8 cellular contexts compared by ENCODE assay signal in genomic region chr2:223835701-223836532, GRCh38. TPM values are rescaled to one million over a fixed set of nuclear protein-coding genes. Genes with fewer than 3 reads are reported as not detected.
DNase-seq lines count a peak whose midpoint lies in the region; ATAC-seq and TF ChIP-seq lines count a peak whose summit lies in the region.

No MANE protein-coding gene starts in this region.

- ATAC-seq in GM19452 (IDR thresholded peaks at IDR 0.05; ENCODE audit: unreplicated experiment): peak; percentile 60
- peak; percentile 52 for ATAC-seq in HG03432 (IDR thresholded peaks at IDR 0.05; ENCODE audit: unreplicated experiment)

- DNase-seq in GM10248 (ENCODE audit: extremely low spot score): peak; percentile 84
- no peak for DNase-seq in activated CD4-positive, alpha-beta memory T cell treated with anti-CD3 and anti-CD28 coated beads for 36 hours
- no peak for DNase-seq in osteocyte (ENCODE audit: extremely low spot score, unreplicated experiment)
- DNase-seq in NCI-H748 (lab: John Stamatoyannopoulos, UW; ENCODE audit: unreplicated experiment): no peak
- DNase-seq in activated CD4-positive, CD25-positive, alpha-beta regulatory T cell treated with anti-CD3 and anti-CD28 coated beads, Interleukin-2, amount 50 U/mL, for 72 hours: no peak
- DNase-seq in NCI-H1694 treated with DMSO at 0.1 percent for 48 hours (lab: John Stamatoyannopoulos, UW): no peak

- H3K9me3 Mint-ChIP-seq in activated CD4-positive, alpha-beta memory T cell treated with anti-CD3 and anti-CD28 coated beads for 36 hours: no peaks in the 10 kb centered on the region
- no peaks in the 10 kb centered on the region for H3K9me3 Mint-ChIP-seq in osteocyte (ENCODE audit: unreplicated experiment)

- intact Hi-C loops in activated CD4-positive, alpha-beta memory T cell treated with anti-CD3 and anti-CD28 coated beads for 36 hours (cut with micrococcal nuclease): loop anchor here (2.0 to 10.0 kb wide), 4 partner anchors 101 to 1179 kb away; partner anchors contain the start of genes FARSB and MRPL44

- peaks cover 3% of the 10 kb centered on the region for H3K36me3 Mint-ChIP-seq in activated CD4-positive, alpha-beta memory T cell treated with anti-CD3 and anti-CD28 coated beads for 36 hours
- H3K36me3 Mint-ChIP-seq in osteocyte (ENCODE audit: unreplicated experiment): no peaks in the 10 kb centered on the region

- H3K27me3 Mint-ChIP-seq in activated CD4-positive, alpha-beta memory T cell treated with anti-CD3 and anti-CD28 coated beads for 36 hours: no peaks in the 10 kb centered on the region
- no peaks in the 10 kb centered on the region for H3K27me3 Mint-ChIP-seq in osteocyte (ENCODE audit: unreplicated experiment)

- TF ChIP-seq CTCF in GM10248 (IDR thresholded peaks at IDR 0.05; ENCODE audit: control extremely low read depth, extremely low read depth, low read depth, missing control alignments): no peak
- TF ChIP-seq CTCF in osteocyte (IDR thresholded peaks at IDR 0.05): no peak

- peak overlapping the region; percentile 94 for H3K4me3 Mint-ChIP-seq in activated CD4-positive, alpha-beta memory T cell treated with anti-CD3 and anti-CD28 coated beads for 36 hours
- H3K4me3 Mint-ChIP-seq in osteocyte (ENCODE audit: unreplicated experiment): peak overlapping the region; percentile 89

- POLR2A ChIA-PET in GM10248 (lab: Yijun Ruan, JAX): interaction anchor here (0.5 to 1.1 kb wide), 3 partner anchors 13 to 21 kb away, joined by 3 read pairs; no protein-coding TSS in a partner anchor
- POLR2A ChIA-PET in activated CD4-positive, alpha-beta memory T cell treated with anti-CD3 and anti-CD28 coated beads for 36 hours (lab: Charles Lee): no interaction called here

- H3K4me1 Mint-ChIP-seq in activated CD4-positive, alpha-beta memory T cell treated with anti-CD3 and anti-CD28 coated beads for 36 hours (ENCODE audit: low read depth): peaks cover 11% of the 10 kb centered on the region
- H3K4me1 Mint-ChIP-seq in osteocyte (ENCODE audit: unreplicated experiment): peaks cover 10% of the 10 kb centered on the region

- H3K27ac Mint-ChIP-seq in activated CD4-positive, alpha-beta memory T cell treated with anti-CD3 and anti-CD28 coated beads for 36 hours: no peak overlapping the region
- H3K27ac Mint-ChIP-seq in osteocyte (ENCODE audit: unreplicated experiment): no peak overlapping the region

- CTCF ChIA-PET in GM10248 (lab: Yijun Ruan, JAX): interaction anchor here (0.7 to 2.3 kb wide), 6 partner anchors 23 to 108 kb away, joined by 3 to 9 read pairs (median 3); no protein-coding TSS in a partner anchor
- CTCF ChIA-PET in activated CD4-positive, alpha-beta memory T cell treated with anti-CD3 and anti-CD28 coated beads for 36 hours (lab: Charles Lee): interaction anchor here (0.7 to 1.2 kb wide), 3 partner anchors 109 to 134 kb away, joined by 3 to 7 read pairs (median 4); no protein-coding TSS in a partner anchor

RNA-seq across cellular contexts. Expression of gene AP1S3, which starts 1.5 kb away (rescaled TPM):
- total RNA-seq in activated CD4-positive, alpha-beta memory T cell treated with anti-CD3 and anti-CD28 coated beads for 36 hours: 10 to 100 TPM; 10.1 to 12.1 TPM
- total RNA-seq in osteocyte: 3.1 and 3.5 TPM in 2 replicates
